In the genomic region with DNA sequence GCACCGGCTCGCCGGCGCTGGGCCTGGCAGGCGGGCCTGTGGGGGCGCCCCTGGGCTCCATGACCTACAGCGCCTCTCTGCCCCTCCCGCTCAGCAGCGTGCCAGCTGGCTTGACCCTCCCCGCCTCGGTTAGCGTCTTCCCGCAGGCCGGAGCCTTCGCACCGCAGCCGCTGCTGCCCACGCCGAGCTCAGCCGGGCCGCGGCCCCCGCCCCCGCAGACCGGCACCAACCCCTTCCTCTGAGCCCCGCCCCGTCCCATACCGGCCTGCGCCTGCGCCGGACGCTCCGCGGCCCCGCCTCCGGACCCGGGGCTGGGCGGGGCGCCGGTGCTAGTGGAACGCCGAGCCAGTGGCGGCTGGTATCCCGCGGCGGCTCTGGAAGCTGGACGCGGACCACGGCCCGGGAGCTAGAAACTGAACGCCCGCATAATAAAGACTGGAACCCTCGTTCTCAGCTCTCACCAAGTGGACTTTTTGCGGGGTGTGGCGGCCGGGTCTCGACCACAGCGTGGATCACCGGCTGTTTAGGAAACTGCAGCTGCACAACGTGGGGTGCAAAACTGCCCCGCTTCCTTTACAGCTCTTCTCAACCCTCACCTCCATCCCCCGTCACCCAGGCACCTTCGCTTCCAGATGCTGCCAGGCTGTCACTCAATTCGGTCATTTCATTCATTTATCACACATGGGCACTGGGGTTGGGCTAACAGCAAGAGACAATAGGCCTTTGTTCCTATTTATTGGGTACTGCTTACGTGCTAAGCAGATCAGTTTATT, we compare ENCODE assay signal across 1 cellular context.
TF ChIP-seq lines count a peak whose summit lies in the region.

No MANE protein-coding gene starts in this region.

TF ChIP-seq in HepG2, 621 proteins besides CTCF, POLR2A, EP300 and RAD21 (continued from another document and continues in another):
- TF ChIP-seq ZNF512B (CRISPR knock-in tag; IDR thresholded peaks at IDR 0.05; ENCODE audit: borderline replicate concordance) (no peak), ZBTB42 (CRISPR knock-in tag; IDR thresholded peaks at IDR 0.05) (no peak; the same call in 1 of the 2 replicates), SSRP1 (CRISPR knock-in tag; IDR thresholded peaks at IDR 0.05) (no peak), ZNF768 (CRISPR knock-in tag; IDR thresholded peaks at IDR 0.05) (peak; percentile 70; the same call in 1 of the 2 replicates), ZBTB7A (CRISPR knock-in tag; IDR thresholded peaks at IDR 0.05) (peak; percentile 74), ZZZ3 (CRISPR knock-in tag; IDR thresholded peaks at IDR 0.05; ENCODE audit: borderline replicate concordance) (0 out of 2 replicates have a peak, but pooled peaks have one; percentile 14), FOXK1 (CRISPR knock-in tag; IDR thresholded peaks at IDR 0.05; ENCODE audit: borderline replicate concordance, low read depth) (0 out of 2 replicates have a peak, but pooled peaks have one; percentile 14), NR2F1 (CRISPR knock-in tag; IDR thresholded peaks at IDR 0.05) (0 out of 4 replicates have a peak, but pooled peaks of 1 of the 2 experiments have one; percentile 39), BCL6 (CRISPR knock-in tag; IDR thresholded peaks at IDR 0.05) (peak; percentile 49; the same call in 1 of the 2 replicates), JUN (CRISPR knock-in tag; IDR thresholded peaks at IDR 0.05) (peak; percentile 75; the same call in 1 of the 2 replicates), FOSL1 (CRISPR knock-in tag; IDR thresholded peaks at IDR 0.05; ENCODE audit: borderline replicate concordance) (no peak), SKI (IDR thresholded peaks at IDR 0.05; ENCODE audit: partially characterized antibody) (peak; percentile 75), NR2F6 (IDR thresholded peaks at IDR 0.05) (no peak), NR2F6 (CRISPR knock-in tag; IDR thresholded peaks at IDR 0.05) (peak; percentile 39), TFDP2 (CRISPR knock-in tag; IDR thresholded peaks at IDR 0.05) (peak; percentile 74), MED1 (CRISPR knock-in tag; IDR thresholded peaks at IDR 0.05) (peak; percentile 52), GABPA (IDR thresholded peaks at IDR 0.05; ENCODE audit: low read depth, low read length) (no peak), GABPA (CRISPR knock-in tag; IDR thresholded peaks at IDR 0.05; ENCODE audit: low read depth) (no peak), ZNF3 (CRISPR knock-in tag; IDR thresholded peaks at IDR 0.05) (no peak), ZSCAN29 (CRISPR knock-in tag; conservative IDR thresholded peaks at IDR 0.05) (no peak; the same call in 1 of the 2 replicates), U2AF2 (IDR thresholded peaks at IDR 0.05; ENCODE audit: low read depth, low read length) (no peak), ZNF407 (CRISPR knock-in tag; IDR thresholded peaks at IDR 0.05; ENCODE audit: not compliant biosample characterization) (peak; percentile 83), DPF2 (CRISPR knock-in tag; IDR thresholded peaks at IDR 0.05; ENCODE audit: borderline replicate concordance, low read depth) (no peak), MIER2 (CRISPR knock-in tag; IDR thresholded peaks at IDR 0.05) (no peak), ZNF263 (CRISPR knock-in tag; IDR thresholded peaks at IDR 0.05) (peak; percentile 62; the same call in 1 of the 2 replicates), ZHX1 (CRISPR knock-in tag; IDR thresholded peaks at IDR 0.05; ENCODE audit: low read depth) (peak; percentile 75), KLF16 (CRISPR knock-in tag; IDR thresholded peaks at IDR 0.05) (peak in 1 of 2 experiments; percentile 73; a peak in 2 of 4 replicates), HOXA7 (CRISPR knock-in tag; IDR thresholded peaks at IDR 0.05) (no peak), CBFB (CRISPR knock-in tag; IDR thresholded peaks at IDR 0.05) (peak; percentile 63), SMC3 (IDR thresholded peaks at IDR 0.05; ENCODE audit: low read length) (no peak; the same call in 1 of the 2 replicates), U2AF1 (optimal IDR thresholded peaks at IDR 0.05; ENCODE audit: low read depth, low read length) (no peak), FIP1L1 (IDR thresholded peaks at IDR 0.05; ENCODE audit: borderline replicate concordance, insufficient read depth, low read depth, low read length) (no peak), ZNF724P (CRISPR knock-in tag; IDR thresholded peaks at IDR 0.05; ENCODE audit: borderline replicate concordance) (peak; percentile 57; the same call in 1 of the 2 replicates), ZNF749 (CRISPR knock-in tag; IDR thresholded peaks at IDR 0.05; ENCODE audit: borderline replicate concordance) (peak; percentile 70), ZNF619 (CRISPR knock-in tag; IDR thresholded peaks at IDR 0.05) (no peak), PATZ1 (CRISPR knock-in tag; IDR thresholded peaks at IDR 0.05) (peak; percentile 97), ZNF773 (CRISPR knock-in tag; IDR thresholded peaks at IDR 0.05; ENCODE audit: borderline replicate concordance) (peak; percentile 53; the same call in 1 of the 2 replicates), MED8 (CRISPR knock-in tag; IDR thresholded peaks at IDR 0.05; ENCODE audit: insufficient replicate concordance) (peak; percentile 38), ELF3 (CRISPR knock-in tag; IDR thresholded peaks at IDR 0.05) (peak; percentile 50; the same call in 1 of the 2 replicates)
- TF ChIP-seq, protein P1, sequence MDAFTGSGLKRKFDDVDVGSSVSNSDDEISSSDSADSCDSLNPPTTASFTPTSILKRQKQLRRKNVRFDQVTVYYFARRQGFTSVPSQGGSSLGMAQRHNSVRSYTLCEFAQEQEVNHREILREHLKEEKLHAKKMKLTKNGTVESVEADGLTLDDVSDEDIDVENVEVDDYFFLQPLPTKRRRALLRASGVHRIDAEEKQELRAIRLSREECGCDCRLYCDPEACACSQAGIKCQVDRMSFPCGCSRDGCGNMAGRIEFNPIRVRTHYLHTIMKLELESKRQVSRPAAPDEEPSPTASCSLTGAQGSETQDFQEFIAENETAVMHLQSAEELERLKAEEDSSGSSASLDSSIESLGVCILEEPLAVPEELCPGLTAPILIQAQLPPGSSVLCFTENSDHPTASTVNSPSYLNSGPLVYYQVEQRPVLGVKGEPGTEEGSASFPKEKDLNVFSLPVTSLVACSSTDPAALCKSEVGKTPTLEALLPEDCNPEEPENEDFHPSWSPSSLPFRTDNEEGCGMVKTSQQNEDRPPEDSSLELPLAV (CRISPR knock-in tag; conservative IDR thresholded peaks at IDR 0.05; ENCODE audit: low read depth) = no peak; the same call in 1 of the 2 replicates
